Comparison of ENCODE assay signal across 1 cellular context in the genomic region with DNA sequence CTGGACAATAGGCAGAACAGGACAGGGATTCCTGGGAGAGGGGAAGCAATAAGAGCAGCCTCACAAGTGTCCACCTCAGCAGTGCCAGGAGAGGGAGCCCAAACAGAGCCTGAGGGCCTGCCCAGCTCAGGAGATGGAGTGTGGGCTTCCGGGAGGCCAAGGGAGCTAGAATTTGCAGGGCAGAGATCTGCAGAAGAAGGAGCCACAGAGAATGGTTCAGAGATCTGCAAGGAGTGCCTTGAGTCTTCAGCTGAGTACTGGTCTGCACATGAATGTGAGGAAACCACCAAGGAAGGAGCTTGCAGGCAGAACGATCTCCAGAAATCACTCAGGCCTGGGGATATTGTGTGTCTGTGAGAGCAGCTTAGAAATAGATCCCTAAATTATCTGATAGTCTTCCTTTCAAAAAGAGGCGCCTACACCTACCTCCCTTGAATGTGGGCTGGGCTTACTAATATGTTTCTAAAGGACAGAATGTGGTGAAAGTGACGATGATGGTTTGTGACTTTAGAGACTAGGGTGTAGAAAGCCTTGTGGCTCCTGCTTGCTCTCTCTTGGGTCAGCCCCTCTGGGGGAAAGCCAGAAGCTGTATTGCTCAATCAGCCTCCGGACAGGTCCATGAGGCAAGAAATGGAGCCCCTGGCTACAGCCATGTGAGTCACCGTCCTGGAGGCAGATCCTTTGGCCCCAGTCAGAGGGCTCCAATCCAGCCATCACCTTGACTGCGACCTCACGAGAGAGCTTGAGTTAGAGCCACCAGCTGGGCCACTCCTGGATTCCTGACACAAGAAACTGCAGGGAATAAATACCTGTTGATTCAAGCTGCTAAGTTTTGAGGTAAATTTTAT.
A peak's percentile ranks its signal among the peaks of the same experiment; 100 is the strongest.
TF ChIP-seq lines count a peak whose summit lies in the region.

No MANE protein-coding gene starts in this region.

TF ChIP-seq in HepG2, 621 proteins besides CTCF, POLR2A, EP300 and RAD21 (continued from another document and continues in another):
- TF ChIP-seq, protein P1, sequence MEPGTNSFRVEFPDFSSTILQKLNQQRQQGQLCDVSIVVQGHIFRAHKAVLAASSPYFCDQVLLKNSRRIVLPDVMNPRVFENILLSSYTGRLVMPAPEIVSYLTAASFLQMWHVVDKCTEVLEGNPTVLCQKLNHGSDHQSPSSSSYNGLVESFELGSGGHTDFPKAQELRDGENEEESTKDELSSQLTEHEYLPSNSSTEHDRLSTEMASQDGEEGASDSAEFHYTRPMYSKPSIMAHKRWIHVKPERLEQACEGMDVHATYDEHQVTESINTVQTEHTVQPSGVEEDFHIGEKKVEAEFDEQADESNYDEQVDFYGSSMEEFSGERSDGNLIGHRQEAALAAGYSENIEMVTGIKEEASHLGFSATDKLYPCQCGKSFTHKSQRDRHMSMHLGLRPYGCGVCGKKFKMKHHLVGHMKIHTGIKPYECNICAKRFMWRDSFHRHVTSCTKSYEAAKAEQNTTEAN (CRISPR knock-in tag; conservative IDR thresholded peaks at IDR 0.05): no peak; the same call in 1 of the 2 replicates
- TF ChIP-seq, protein P2, sequence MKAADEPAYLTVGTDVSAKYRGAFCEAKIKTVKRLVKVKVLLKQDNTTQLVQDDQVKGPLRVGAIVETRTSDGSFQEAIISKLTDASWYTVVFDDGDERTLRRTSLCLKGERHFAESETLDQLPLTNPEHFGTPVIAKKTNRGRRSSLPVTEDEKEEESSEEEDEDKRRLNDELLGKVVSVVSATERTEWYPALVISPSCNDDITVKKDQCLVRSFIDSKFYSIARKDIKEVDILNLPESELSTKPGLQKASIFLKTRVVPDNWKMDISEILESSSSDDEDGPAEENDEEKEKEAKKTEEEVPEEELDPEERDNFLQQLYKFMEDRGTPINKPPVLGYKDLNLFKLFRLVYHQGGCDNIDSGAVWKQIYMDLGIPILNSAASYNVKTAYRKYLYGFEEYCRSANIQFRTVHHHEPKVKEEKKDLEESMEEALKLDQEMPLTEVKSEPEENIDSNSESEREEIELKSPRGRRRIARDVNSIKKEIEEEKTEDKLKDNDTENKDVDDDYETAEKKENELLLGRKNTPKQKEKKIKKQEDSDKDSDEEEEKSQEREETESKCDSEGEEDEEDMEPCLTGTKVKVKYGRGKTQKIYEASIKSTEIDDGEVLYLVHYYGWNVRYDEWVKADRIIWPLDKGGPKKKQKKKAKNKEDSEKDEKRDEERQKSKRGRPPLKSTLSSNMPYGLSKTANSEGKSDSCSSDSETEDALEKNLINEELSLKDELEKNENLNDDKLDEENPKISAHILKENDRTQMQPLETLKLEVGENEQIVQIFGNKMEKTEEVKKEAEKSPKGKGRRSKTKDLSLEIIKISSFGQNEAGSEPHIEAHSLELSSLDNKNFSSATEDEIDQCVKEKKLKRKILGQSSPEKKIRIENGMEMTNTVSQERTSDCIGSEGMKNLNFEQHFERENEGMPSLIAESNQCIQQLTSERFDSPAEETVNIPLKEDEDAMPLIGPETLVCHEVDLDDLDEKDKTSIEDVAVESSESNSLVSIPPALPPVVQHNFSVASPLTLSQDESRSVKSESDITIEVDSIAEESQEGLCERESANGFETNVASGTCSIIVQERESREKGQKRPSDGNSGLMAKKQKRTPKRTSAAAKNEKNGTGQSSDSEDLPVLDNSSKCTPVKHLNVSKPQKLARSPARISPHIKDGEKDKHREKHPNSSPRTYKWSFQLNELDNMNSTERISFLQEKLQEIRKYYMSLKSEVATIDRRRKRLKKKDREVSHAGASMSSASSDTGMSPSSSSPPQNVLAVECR (CRISPR knock-in tag; IDR thresholded peaks at IDR 0.05; ENCODE audit: borderline replicate concordance): peak; percentile 64; the same call in 1 of the 2 replicates
- TF ChIP-seq, protein P3, sequence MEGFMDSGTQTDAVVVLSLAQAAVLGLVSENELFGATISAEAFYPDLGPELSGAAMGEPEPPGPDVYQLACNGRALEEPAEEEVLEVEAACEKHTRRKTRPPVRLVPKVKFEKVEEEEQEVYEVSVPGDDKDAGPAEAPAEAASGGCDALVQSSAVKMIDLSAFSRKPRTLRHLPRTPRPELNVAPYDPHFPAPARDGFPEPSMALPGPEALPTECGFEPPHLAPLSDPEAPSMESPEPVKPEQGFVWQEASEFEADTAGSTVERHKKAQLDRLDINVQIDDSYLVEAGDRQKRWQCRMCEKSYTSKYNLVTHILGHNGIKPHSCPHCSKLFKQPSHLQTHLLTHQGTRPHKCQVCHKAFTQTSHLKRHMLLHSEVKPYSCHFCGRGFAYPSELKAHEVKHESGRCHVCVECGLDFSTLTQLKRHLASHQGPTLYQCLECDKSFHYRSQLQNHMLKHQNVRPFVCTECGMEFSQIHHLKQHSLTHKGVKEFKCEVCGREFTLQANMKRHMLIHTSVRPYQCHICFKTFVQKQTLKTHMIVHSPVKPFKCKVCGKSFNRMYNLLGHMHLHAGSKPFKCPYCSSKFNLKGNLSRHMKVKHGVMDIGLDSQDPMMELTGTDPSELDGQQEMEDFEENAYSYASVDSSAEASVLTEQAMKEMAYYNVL (CRISPR knock-in tag; IDR thresholded peaks at IDR 0.05; ENCODE audit: borderline replicate concordance): peak; percentile 70; the same call in 1 of the 2 replicates
- TF ChIP-seq, protein P4, sequence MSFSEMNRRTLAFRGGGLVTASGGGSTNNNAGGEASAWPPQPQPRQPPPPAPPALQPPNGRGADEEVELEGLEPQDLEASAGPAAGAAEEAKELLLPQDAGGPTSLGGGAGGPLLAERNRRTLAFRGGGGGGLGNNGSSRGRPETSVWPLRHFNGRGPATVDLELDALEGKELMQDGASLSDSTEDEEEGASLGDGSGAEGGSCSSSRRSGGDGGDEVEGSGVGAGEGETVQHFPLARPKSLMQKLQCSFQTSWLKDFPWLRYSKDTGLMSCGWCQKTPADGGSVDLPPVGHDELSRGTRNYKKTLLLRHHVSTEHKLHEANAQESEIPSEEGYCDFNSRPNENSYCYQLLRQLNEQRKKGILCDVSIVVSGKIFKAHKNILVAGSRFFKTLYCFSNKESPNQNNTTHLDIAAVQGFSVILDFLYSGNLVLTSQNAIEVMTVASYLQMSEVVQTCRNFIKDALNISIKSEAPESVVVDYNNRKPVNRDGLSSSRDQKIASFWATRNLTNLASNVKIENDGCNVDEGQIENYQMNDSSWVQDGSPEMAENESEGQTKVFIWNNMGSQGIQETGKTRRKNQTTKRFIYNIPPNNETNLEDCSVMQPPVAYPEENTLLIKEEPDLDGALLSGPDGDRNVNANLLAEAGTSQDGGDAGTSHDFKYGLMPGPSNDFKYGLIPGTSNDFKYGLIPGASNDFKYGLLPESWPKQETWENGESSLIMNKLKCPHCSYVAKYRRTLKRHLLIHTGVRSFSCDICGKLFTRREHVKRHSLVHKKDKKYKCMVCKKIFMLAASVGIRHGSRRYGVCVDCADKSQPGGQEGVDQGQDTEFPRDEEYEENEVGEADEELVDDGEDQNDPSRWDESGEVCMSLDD (CRISPR knock-in tag; IDR thresholded peaks at IDR 0.05; ENCODE audit: borderline replicate concordance): no peak
- peak; percentile 85 for TF ChIP-seq STAG1 (CRISPR knock-in tag; IDR thresholded peaks at IDR 0.05)
- peak; percentile 56 for TF ChIP-seq NFKB2 (CRISPR knock-in tag; IDR thresholded peaks at IDR 0.05; ENCODE audit: borderline replicate concordance)
- peak; percentile 64; the same call in 1 of the 2 replicates for TF ChIP-seq ZNF430 (CRISPR knock-in tag; IDR thresholded peaks at IDR 0.05)
- peak; percentile 52; the same call in 1 of the 2 replicates for TF ChIP-seq GABPB1 (CRISPR knock-in tag; IDR thresholded peaks at IDR 0.05)
- TF ChIP-seq ZBTB7A (CRISPR knock-in tag; IDR thresholded peaks at IDR 0.05): peak; percentile 46; the same call in 1 of the 2 replicates
- 0 out of 2 replicates have a peak, but pooled peaks have one; percentile 18 for TF ChIP-seq FOSL1 (CRISPR knock-in tag; IDR thresholded peaks at IDR 0.05; ENCODE audit: borderline replicate concordance)
- peak; percentile 26; the same call in 1 of the 2 replicates for TF ChIP-seq TBX2 (CRISPR knock-in tag; IDR thresholded peaks at IDR 0.05; ENCODE audit: borderline replicate concordance)
- TF ChIP-seq DPF2 (CRISPR knock-in tag; IDR thresholded peaks at IDR 0.05; ENCODE audit: borderline replicate concordance, low read depth): no peak
- TF ChIP-seq HNRNPH1 (optimal IDR thresholded peaks at IDR 0.05; ENCODE audit: low read depth, low read length): no peak
- no peak for TF ChIP-seq ZNF83 (CRISPR knock-in tag; IDR thresholded peaks at IDR 0.05; ENCODE audit: borderline replicate concordance)
- TF ChIP-seq TBX3 (IDR thresholded peaks at IDR 0.05; ENCODE audit: borderline replicate concordance): no peak
- TF ChIP-seq MEIS1 (CRISPR knock-in tag; IDR thresholded peaks at IDR 0.05; ENCODE audit: borderline replicate concordance): no peak
- no peak for TF ChIP-seq ZNF274 (CRISPR knock-in tag; IDR thresholded peaks at IDR 0.05)
- no peak for TF ChIP-seq FLYWCH1 (CRISPR knock-in tag; IDR thresholded peaks at IDR 0.05)
- no peak for TF ChIP-seq ZNF224 (CRISPR knock-in tag; IDR thresholded peaks at IDR 0.05)
- no peak for TF ChIP-seq ARID2 (CRISPR knock-in tag; IDR thresholded peaks at IDR 0.05; ENCODE audit: borderline replicate concordance)
- TF ChIP-seq NPAS2 (CRISPR knock-in tag; IDR thresholded peaks at IDR 0.05; ENCODE audit: borderline replicate concordance): no peak
- TF ChIP-seq ZFX (CRISPR knock-in tag; IDR thresholded peaks at IDR 0.05; ENCODE audit: low read depth): no peak; the same call in 1 of the 2 replicates
- TF ChIP-seq ZNF660 (CRISPR knock-in tag; IDR thresholded peaks at IDR 0.05; ENCODE audit: borderline replicate concordance, low read depth): no peak
- peak; percentile 46; the same call in 1 of the 2 replicates for TF ChIP-seq MYC (CRISPR knock-in tag; IDR thresholded peaks at IDR 0.05; ENCODE audit: borderline replicate concordance)
- TF ChIP-seq JDP2 (CRISPR knock-in tag; IDR thresholded peaks at IDR 0.05; ENCODE audit: borderline replicate concordance): no peak
- TF ChIP-seq, protein P5, sequence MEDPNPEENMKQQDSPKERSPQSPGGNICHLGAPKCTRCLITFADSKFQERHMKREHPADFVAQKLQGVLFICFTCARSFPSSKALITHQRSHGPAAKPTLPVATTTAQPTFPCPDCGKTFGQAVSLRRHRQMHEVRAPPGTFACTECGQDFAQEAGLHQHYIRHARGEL (CRISPR knock-in tag; IDR thresholded peaks at IDR 0.05): peak; percentile 81; the same call in 1 of the 2 replicates
- TF ChIP-seq ZNF431 (CRISPR knock-in tag; IDR thresholded peaks at IDR 0.05; ENCODE audit: borderline replicate concordance, low read depth): no peak
- no peak for TF ChIP-seq ZNF850 (CRISPR knock-in tag; conservative IDR thresholded peaks at IDR 0.05)
- peak; percentile 57 for TF ChIP-seq MEIS2 (CRISPR knock-in tag; IDR thresholded peaks at IDR 0.05)
- no peak for TF ChIP-seq ZNF839 (CRISPR knock-in tag; IDR thresholded peaks at IDR 0.05; ENCODE audit: borderline replicate concordance)
- no peak for TF ChIP-seq ARNT2 (CRISPR knock-in tag; IDR thresholded peaks at IDR 0.05; ENCODE audit: low read depth)
- no peak for TF ChIP-seq SOX6 (IDR thresholded peaks at IDR 0.05)
- peak; percentile 37 for TF ChIP-seq SOX6 (CRISPR knock-in tag; IDR thresholded peaks at IDR 0.05)
- TF ChIP-seq, protein P6, sequence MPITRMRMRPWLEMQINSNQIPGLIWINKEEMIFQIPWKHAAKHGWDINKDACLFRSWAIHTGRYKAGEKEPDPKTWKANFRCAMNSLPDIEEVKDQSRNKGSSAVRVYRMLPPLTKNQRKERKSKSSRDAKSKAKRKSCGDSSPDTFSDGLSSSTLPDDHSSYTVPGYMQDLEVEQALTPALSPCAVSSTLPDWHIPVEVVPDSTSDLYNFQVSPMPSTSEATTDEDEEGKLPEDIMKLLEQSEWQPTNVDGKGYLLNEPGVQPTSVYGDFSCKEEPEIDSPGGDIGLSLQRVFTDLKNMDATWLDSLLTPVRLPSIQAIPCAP (CRISPR knock-in tag; IDR thresholded peaks at IDR 0.05; ENCODE audit: low read depth): no peak
- TF ChIP-seq HOXA7 (CRISPR knock-in tag; IDR thresholded peaks at IDR 0.05): no peak
- no peak for TF ChIP-seq CENPT (CRISPR knock-in tag; IDR thresholded peaks at IDR 0.05; ENCODE audit: low read depth)
- TF ChIP-seq, protein P7, sequence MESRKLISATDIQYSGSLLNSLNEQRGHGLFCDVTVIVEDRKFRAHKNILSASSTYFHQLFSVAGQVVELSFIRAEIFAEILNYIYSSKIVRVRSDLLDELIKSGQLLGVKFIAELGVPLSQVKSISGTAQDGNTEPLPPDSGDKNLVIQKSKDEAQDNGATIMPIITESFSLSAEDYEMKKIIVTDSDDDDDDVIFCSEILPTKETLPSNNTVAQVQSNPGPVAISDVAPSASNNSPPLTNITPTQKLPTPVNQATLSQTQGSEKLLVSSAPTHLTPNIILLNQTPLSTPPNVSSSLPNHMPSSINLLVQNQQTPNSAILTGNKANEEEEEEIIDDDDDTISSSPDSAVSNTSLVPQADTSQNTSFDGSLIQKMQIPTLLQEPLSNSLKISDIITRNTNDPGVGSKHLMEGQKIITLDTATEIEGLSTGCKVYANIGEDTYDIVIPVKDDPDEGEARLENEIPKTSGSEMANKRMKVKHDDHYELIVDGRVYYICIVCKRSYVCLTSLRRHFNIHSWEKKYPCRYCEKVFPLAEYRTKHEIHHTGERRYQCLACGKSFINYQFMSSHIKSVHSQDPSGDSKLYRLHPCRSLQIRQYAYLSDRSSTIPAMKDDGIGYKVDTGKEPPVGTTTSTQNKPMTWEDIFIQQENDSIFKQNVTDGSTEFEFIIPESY (CRISPR knock-in tag; IDR thresholded peaks at IDR 0.05): 0 out of 2 replicates have a peak, but pooled peaks have one; percentile 2
- 0 out of 2 replicates have a peak, but pooled peaks have one; percentile 61 for TF ChIP-seq SNAI1 (CRISPR knock-in tag; IDR thresholded peaks at IDR 0.05; ENCODE audit: borderline replicate concordance)
- peak; percentile 58 for TF ChIP-seq TEAD3 (CRISPR knock-in tag; optimal IDR thresholded peaks at IDR 0.05; ENCODE audit: borderline replicate concordance)
- TF ChIP-seq HMG20B (CRISPR knock-in tag; conservative IDR thresholded peaks at IDR 0.05): no peak
- TF ChIP-seq ZNF709 (CRISPR knock-in tag; IDR thresholded peaks at IDR 0.05): no peak
- TF ChIP-seq SPEN (CRISPR knock-in tag; IDR thresholded peaks at IDR 0.05; ENCODE audit: low read depth): 0 out of 2 replicates have a peak, but pooled peaks have one; percentile 36
- no peak for TF ChIP-seq KDM4B (CRISPR knock-in tag; IDR thresholded peaks at IDR 0.05)
- TF ChIP-seq JUND (CRISPR knock-in tag; IDR thresholded peaks at IDR 0.05): peak; percentile 53; the same call in 1 of the 2 replicates
- TF ChIP-seq RBFOX2 (IDR thresholded peaks at IDR 0.05; ENCODE audit: low read depth, low read length): no peak
- no peak for TF ChIP-seq ZSCAN31 (CRISPR knock-in tag; IDR thresholded peaks at IDR 0.05; ENCODE audit: low read depth)
- no peak for TF ChIP-seq ZNF33B (CRISPR knock-in tag; IDR thresholded peaks at IDR 0.05)
- TF ChIP-seq ZNF780A (CRISPR knock-in tag; IDR thresholded peaks at IDR 0.05): no peak
- peak; percentile 85 for TF ChIP-seq ELF3 (CRISPR knock-in tag; IDR thresholded peaks at IDR 0.05)
